Comparison of ENCODE assay signal across 10 cellular contexts in genomic region chrX:131040781-131041180, GRCh38. TPM values are rescaled to one million over a fixed set of nuclear protein-coding genes. Genes with fewer than 3 reads are reported as not detected.
"Had no signal": no experiment of that assay in that cellular context is flagged by ENCODE, and none has a peak within 500 bp of the region (broad histone marks: within the 10 kb centered on the region; RNA-seq: fewer than 3 reads in every experiment).

No MANE protein-coding gene starts in this region.

- H3K27ac ChIP-seq: GM23248 had no signal

- H3K4me2 ChIP-seq: GM23338 had no signal

- H3K4me3 Mint-ChIP-seq: GM23338, H9, HFFc6 had no signal

- DNase-seq: GM23248, GOT3, H7, H9, HCEC 1CT, HFFc6 had no signal

- H2AFZ ChIP-seq: GM23248, GM23338 had no signal

- H3K9ac ChIP-seq: GM23248 had no signal

- H3K27ac Mint-ChIP-seq: GM23338, HFFc6 had no signal

- FAIRE-seq: H1, H54 had no signal

- ATAC-seq: GM23338, HCT116 had no signal

- H3K4me3 ChIP-seq: GM23248, GM23338 had no signal

- H3K9me3 Mint-ChIP-seq: GM23338, H9, HFFc6 had no signal

RNA-seq across cellular contexts. Expression of gene ARHGAP36, which starts 17.4 kb away (rescaled TPM):
- total RNA-seq: GM23248, HFFc6 had no signal
- polyA plus RNA-seq: GM23248, GM23338 had no signal
